ENCODE assay signal across 11 cellular contexts in the genomic region with DNA sequence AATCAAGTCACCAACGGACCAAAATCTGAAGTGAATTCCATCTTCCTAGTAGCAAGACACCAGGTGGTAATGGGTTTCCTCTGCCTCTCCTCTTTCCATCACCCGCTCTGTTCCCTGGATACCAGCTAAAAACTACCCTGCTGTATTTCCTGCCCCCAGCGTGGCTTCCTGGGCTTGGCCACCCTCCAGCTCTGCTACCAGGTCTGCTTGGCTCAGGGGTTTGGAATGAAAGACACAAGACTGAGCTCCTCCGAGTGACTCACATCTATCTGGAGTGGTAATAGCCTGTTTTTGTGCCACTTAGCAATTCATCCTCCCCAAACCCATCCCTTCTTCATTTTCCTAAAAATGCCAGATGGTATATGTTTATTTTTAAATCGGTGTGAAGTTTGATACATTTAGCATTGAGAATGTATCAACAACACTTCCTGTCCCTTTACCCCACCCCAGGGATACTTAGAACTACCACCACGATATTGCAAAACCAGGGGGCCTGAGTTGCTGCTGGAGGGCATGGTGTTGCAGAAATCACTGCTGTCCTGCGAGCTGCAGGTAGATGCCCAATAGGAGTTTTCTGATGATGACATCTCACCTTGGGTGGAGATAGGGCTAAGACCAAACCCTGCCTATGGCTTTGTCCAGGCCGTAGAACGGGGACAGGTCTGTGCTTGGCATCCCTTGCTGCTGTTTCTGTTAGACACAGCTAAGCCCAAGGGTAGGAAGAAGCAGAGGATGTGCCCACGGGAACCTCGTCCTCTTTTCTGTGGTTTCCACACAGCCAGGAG. TPM values are rescaled to one million over a fixed set of nuclear protein-coding genes. Genes with fewer than 3 reads are reported as not detected.
A peak's percentile ranks its signal among the peaks of the same experiment; 100 is the strongest.
DNase-seq lines count a peak whose midpoint lies in the region; ATAC-seq, FAIRE-seq and TF ChIP-seq lines count a peak whose summit lies in the region.
"Had no signal": no experiment of that assay in that cellular context is flagged by ENCODE, and none has a peak within 500 bp of the region (broad histone marks: within the 10 kb centered on the region; RNA-seq: fewer than 3 reads in every experiment).

No MANE protein-coding gene starts in this region.

- H3K36me3 ChIP-seq in kidney (ENCODE audit: control insufficient read depth in 1 of 2, insufficient read depth in 2 of 2, low read length in 2 of 2) = no peaks in the 10 kb centered on the region

- DNase-seq in A172 (ENCODE audit: low spot score) (peak; percentile 92), HFFc6 (peak; percentile 94), kidney (peak; percentile 88), hippocampal formation (lab: John Stamatoyannopoulos, UW) (no peak)
- DNase-seq in effector CD8-positive, alpha-beta T cell (lab: John Stamatoyannopoulos, UW) = no peak
- DNase-seq: DND-41, NCI-H1930 had no signal

- TF ChIP-seq CTCF in HFFc6 (IDR thresholded peaks at IDR 0.05) = no peak
- no peak for TF ChIP-seq CTCF in kidney (IDR thresholded peaks at IDR 0.05; ENCODE audit: borderline replicate concordance, extremely low read depth, insufficient read depth)

- FAIRE-seq in kidney (lab: Jason Lieb, UNC) = no peak

- H3K27me3 Mint-ChIP-seq in HFFc6 (ENCODE audit: insufficient read depth) = no peaks in the 10 kb centered on the region; the same call in 1 of the 2 replicates

- no peak overlapping the region for H3K9ac ChIP-seq in kidney (ENCODE audit: low read length in 2 of 2)

- peak overlapping the region; percentile 84 for H3K27ac Mint-ChIP-seq in HFFc6
- H3K27ac Mint-ChIP-seq: GM23338 had no signal

- peak overlapping the region; percentile 59 for H3K27ac ChIP-seq in angular gyrus (ENCODE audit: low read depth, low read length)
- peak overlapping the region in 1 of 2 donors; percentile 5 for H3K27ac ChIP-seq in kidney (ENCODE audit: low read depth in 2 of 2, low read length in 2 of 2)

- H3K9me3 ChIP-seq in kidney (ENCODE audit: control insufficient read depth in 1 of 2, low read length in 2 of 2) = no peaks in the 10 kb centered on the region

- H3K4me3 ChIP-seq in kidney (ENCODE audit: low read length in 2 of 2) = no peak overlapping the region
- H3K4me3 ChIP-seq: GM23338 had no signal

- intact Hi-C loops in kidney (cut with DNase I) = no loop called here

- ATAC-seq in GM21528 (IDR thresholded peaks at IDR 0.05; ENCODE audit: low FRiP score, unreplicated experiment) (no peak), GM21390 (IDR thresholded peaks at IDR 0.05; ENCODE audit: unreplicated experiment) (no peak)
- ATAC-seq: GM23338 had no signal

- no peaks in the 10 kb centered on the region for H3K36me3 Mint-ChIP-seq in HFFc6 (ENCODE audit: low read depth)

- H3K4me1 Mint-ChIP-seq in HFFc6 (ENCODE audit: low read depth) = peaks cover 33% of the 10 kb centered on the region

- H3K4me1 ChIP-seq in kidney (ENCODE audit: control insufficient read depth in 1 of 2, insufficient read depth in 1 of 2, low read depth in 1 of 2, low read length in 2 of 2) = peaks cover 2 to 16% of the 10 kb centered on the region in 2 donors

- H3K4me3 Mint-ChIP-seq in HFFc6 = peak overlapping the region; percentile 57
- H3K4me3 Mint-ChIP-seq: GM23338 had no signal

- H3K9me3 Mint-ChIP-seq in HFFc6 = no peaks in the 10 kb centered on the region
- H3K9me3 Mint-ChIP-seq: GM23338 had no signal

RNA-seq across cellular contexts. Expression of a gene that starts 7.5 kb away (rescaled TPM):
- 13.4 and 15.2 TPM in 2 replicates for total RNA-seq in A172 (2014; rRNA removed; shearing (Covaris generic))
- 10 to 100 TPM; 38.6 to 44.1 (median 39.7) TPM for total RNA-seq in HFFc6 (2021; fragmentation: NEBNext Ultra II Directional; extraction: Animal tissue kit (Norgen Biotek cat#: 25700))
- total RNA-seq in kidney = 99.4 TPM
- polyA plus RNA-seq in kidney (ENCODE audit: insufficient read depth, low read depth, low replicate concordance) = 5.0 TPM

RNA-seq across cellular contexts. Expression of a gene that starts 45.9 kb away (rescaled TPM):
- 12.4 and 15.9 TPM in 2 replicates for total RNA-seq in A172 (2014; rRNA removed; shearing (Covaris generic))
- total RNA-seq in HFFc6 (2021; fragmentation: NEBNext Ultra II Directional; extraction: Animal tissue kit (Norgen Biotek cat#: 25700)) = 10 to 100 TPM; 38.9 to 49.8 (median 43.5) TPM
- total RNA-seq in kidney = 45.2 TPM
- 18.1 TPM for polyA plus RNA-seq in kidney (ENCODE audit: insufficient read depth, low read depth, low replicate concordance)

Comparison
In these comparisons a context has a peak if more than half of its experiments do, and no peak if none do; other contexts are left out.
1. DNase-seq: peak in A172 (single experiment), HFFc6 (single experiment) and kidney (single experiment); none in hippocampal formation (0 of 2) and effector CD8-positive, alpha-beta T cell (single experiment).